ENCODE assay signal across 11 cellular contexts in the genomic region with DNA sequence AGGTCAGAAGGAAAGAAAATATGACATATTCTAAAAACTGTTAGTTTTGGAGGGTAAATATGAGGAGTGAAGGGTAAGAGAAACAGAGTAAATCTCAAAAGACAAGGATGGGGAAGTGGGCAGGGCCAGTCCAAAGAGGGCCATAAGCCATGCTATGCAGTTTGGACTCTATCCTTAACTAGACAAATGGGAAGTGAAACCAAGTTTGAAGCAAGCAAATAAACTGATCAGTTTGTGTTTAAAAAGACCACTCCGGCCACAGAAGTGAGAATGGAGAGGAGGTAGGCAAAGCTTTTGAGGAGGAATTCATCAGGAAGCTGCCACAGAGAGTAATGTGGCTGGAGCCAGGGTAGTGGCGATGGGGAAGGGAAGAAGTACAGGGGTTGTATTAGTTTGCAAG. TPM values are rescaled to one million over a fixed set of nuclear protein-coding genes. Genes with fewer than 3 reads are reported as not detected.
A peak's percentile ranks its signal among the peaks of the same experiment; 100 is the strongest.
DNase-seq lines count a peak whose midpoint lies in the region; ATAC-seq, FAIRE-seq and TF ChIP-seq lines count a peak whose summit lies in the region.
"Had no signal": no experiment of that assay in that cellular context is flagged by ENCODE, and none has a peak within 500 bp of the region (broad histone marks: within the 10 kb centered on the region; RNA-seq: fewer than 3 reads in every experiment).

No MANE protein-coding gene starts in this region.

- H3K4me3 Mint-ChIP-seq in activated B cell treated with CpG ODN at 0.5 μM for 24 hours: peak overlapping the region; percentile 4
- H3K4me3 Mint-ChIP-seq in activated T-cell treated with anti-CD3 and anti-CD28 coated beads, Interleukin-2, amount 50 U/mL, for 24 hours: no peak overlapping the region

- no peak for TF ChIP-seq CTCF in activated B cell treated with CpG ODN at 0.5 μM for 24 hours (IDR thresholded peaks at IDR 0.05)
- TF ChIP-seq CTCF in D721Med (IDR thresholded peaks at IDR 0.05; ENCODE audit: insufficient read depth, missing control alignments): no peak

- no peaks in the 10 kb centered on the region for H3K36me3 ChIP-seq in neuronal stem cell (replicated peaks in 1 of 2; ENCODE audit: control insufficient read depth in 2 of 2, insufficient read depth in 2 of 2, low read length in 2 of 2)
- H3K36me3 ChIP-seq: neutrophil had no signal

- no peak overlapping the region for H3K4me2 ChIP-seq in neuronal stem cell (ENCODE audit: insufficient read depth, low read length, poor library complexity, severe bottlenecking)

- peak overlapping the region; percentile 64 for H3K27ac Mint-ChIP-seq in activated B cell treated with CpG ODN at 0.5 μM for 24 hours
- no peak overlapping the region for H3K27ac Mint-ChIP-seq in activated T-cell treated with anti-CD3 and anti-CD28 coated beads, Interleukin-2, amount 50 U/mL, for 24 hours

- no peak overlapping the region for H2BK12ac ChIP-seq in neuronal stem cell (ENCODE audit: low read length)

- no peak overlapping the region for H3K27ac ChIP-seq in neuronal stem cell (replicated peaks; ENCODE audit: low read length)
- H3K27ac ChIP-seq: neutrophil had no signal

- no peak overlapping the region for H3K18ac ChIP-seq in neuronal stem cell (ENCODE audit: low read length)

- intact Hi-C loops in activated B cell treated with CpG ODN at 0.5 μM for 24 hours (cut with micrococcal nuclease): no loop called here

- no peak overlapping the region for H3K23ac ChIP-seq in neuronal stem cell (ENCODE audit: low read depth, low read length, poor library complexity)

- H3K27me3 ChIP-seq in neuronal stem cell (ENCODE audit: control insufficient read depth in 3 of 3, insufficient read depth in 3 of 3, low read depth in 1 of 3, low read length in 3 of 3): no peaks in the 10 kb centered on the region
- H3K27me3 ChIP-seq: neutrophil had no signal

- no peaks in the 10 kb centered on the region for H3K27me3 Mint-ChIP-seq in activated B cell treated with CpG ODN at 0.5 μM for 24 hours
- H3K27me3 Mint-ChIP-seq in activated T-cell treated with anti-CD3 and anti-CD28 coated beads, Interleukin-2, amount 50 U/mL, for 24 hours: no peaks in the 10 kb centered on the region

- POLR2A ChIA-PET in activated B cell treated with CpG ODN at 0.5 μM for 24 hours (lab: Charles Lee): no interaction called here

- no peaks in the 10 kb centered on the region for H3K79me1 ChIP-seq in neuronal stem cell (ENCODE audit: low read depth, low read length)

- no peak overlapping the region for H2AFZ ChIP-seq in neuronal stem cell (ENCODE audit: low read length)

- WGBS in neuronal stem cell (ENCODE audit: extremely low coverage in 2 of 2, insufficient read length in 2 of 2, insufficient replicate concordance in 1 of 2), 2 donors: no CpG with 5 or more reads among the region's 2 CpGs

- H3K14ac ChIP-seq in neuronal stem cell (ENCODE audit: low read length): no peak overlapping the region

- H3K4me1 Mint-ChIP-seq in activated B cell treated with CpG ODN at 0.5 μM for 24 hours: peaks cover 56% of the 10 kb centered on the region
- H3K4me1 Mint-ChIP-seq in activated T-cell treated with anti-CD3 and anti-CD28 coated beads, Interleukin-2, amount 50 U/mL, for 24 hours (ENCODE audit: low read depth): peaks cover 14% of the 10 kb centered on the region

- no peaks in the 10 kb centered on the region for H3K9me3 Mint-ChIP-seq in activated B cell treated with CpG ODN at 0.5 μM for 24 hours
- no peaks in the 10 kb centered on the region for H3K9me3 Mint-ChIP-seq in activated T-cell treated with anti-CD3 and anti-CD28 coated beads, Interleukin-2, amount 50 U/mL, for 24 hours

- TF ChIP-seq POLR2A in GM12891 (IDR thresholded peaks at IDR 0.05; ENCODE audit: low read depth, low read length): no peak

- H2AK5ac ChIP-seq in neuronal stem cell (ENCODE audit: low read depth, low read length): no peak overlapping the region

- H2BK120ac ChIP-seq in neuronal stem cell (ENCODE audit: low read depth, low read length): no peak overlapping the region

- no peak overlapping the region for H2BK15ac ChIP-seq in neuronal stem cell (ENCODE audit: low read length)

- H3K36me3 Mint-ChIP-seq in activated B cell treated with CpG ODN at 0.5 μM for 24 hours (ENCODE audit: low read depth): no peaks in the 10 kb centered on the region
- no peaks in the 10 kb centered on the region for H3K36me3 Mint-ChIP-seq in activated T-cell treated with anti-CD3 and anti-CD28 coated beads, Interleukin-2, amount 50 U/mL, for 24 hours (ENCODE audit: low read depth)

- FAIRE-seq in GM12891 (lab: Jason Lieb, UNC): peak; percentile 80
- FAIRE-seq in D721Med (lab: Jason Lieb, UNC): no peak

- H4K91ac ChIP-seq in neuronal stem cell (ENCODE audit: low read depth, low read length, poor library complexity): no peak overlapping the region

- H3K4ac ChIP-seq in neuronal stem cell (ENCODE audit: low read length): no peak overlapping the region

- no peak overlapping the region for H2BK5ac ChIP-seq in neuronal stem cell (ENCODE audit: low read length)

- no peak overlapping the region for H3K4me3 ChIP-seq in neuronal stem cell (ENCODE audit: low read length in 2 of 2)

- CTCF ChIA-PET in activated B cell treated with CpG ODN at 0.5 μM for 24 hours (lab: Charles Lee): no interaction called here

- peaks cover 2 to 5% of the 10 kb centered on the region in 2 donors for H3K4me1 ChIP-seq in neuronal stem cell (ENCODE audit: control insufficient read depth in 2 of 2, insufficient read depth in 1 of 2, low read depth in 1 of 2, low read length in 2 of 2)

- no peaks in the 10 kb centered on the region for H3K9me3 ChIP-seq in neuronal stem cell (replicated peaks in 1 of 2; ENCODE audit: control insufficient read depth in 2 of 2, insufficient read depth in 1 of 2, low read depth in 1 of 2, low read length in 2 of 2)
- H3K9me3 ChIP-seq: neutrophil had no signal

- no peak for DNase-seq in GM12891 (ENCODE audit: insufficient read length, low spot score)
- DNase-seq in activated B cell treated with CpG ODN at 0.5 μM for 24 hours: no peak
- DNase-seq in NCI-H526 treated with DMSO at 0.1 percent for 48 hours (lab: John Stamatoyannopoulos, UW): no peak
- DNase-seq in neuronal stem cell (ENCODE audit: low spot score): no peak
- no peak for DNase-seq in activated T-cell treated with anti-CD3 and anti-CD28 coated beads, Interleukin-2, amount 50 U/mL, for 24 hours
- no peak for DNase-seq in D721Med (ENCODE audit: insufficient read length, low spot score)
- DNase-seq: activated naive CD4-positive, alpha-beta T cell treated with anti-CD3 and anti-CD28 coated beads, Interleukin-2, amount 50 U/mL, for 16 hours; NCI-H69 had no signal

- peak; percentile 77 for ATAC-seq in GM21367 (IDR thresholded peaks at IDR 0.05; ENCODE audit: unreplicated experiment)
- peak; percentile 85 for ATAC-seq in HG03135 (IDR thresholded peaks at IDR 0.05; ENCODE audit: unreplicated experiment)
- ATAC-seq in activated B cell treated with CpG ODN at 0.5 μM for 24 hours (ENCODE audit: low read depth): peak; percentile 82

- no peak overlapping the region for H3K9ac ChIP-seq in neuronal stem cell (ENCODE audit: low read depth, low read length, poor library complexity)

- H4K8ac ChIP-seq in neuronal stem cell (ENCODE audit: low read depth, low read length): no peak overlapping the region

TF ChIP-seq in GM12891, 5 proteins besides CTCF, POLR2A, EP300 and RAD21:
- TF ChIP-seq POLR2AphosphoS5 (IDR thresholded peaks at IDR 0.05; ENCODE audit: low read depth, low read length): no peak
- TF ChIP-seq SPI1 (IDR thresholded peaks at IDR 0.05; ENCODE audit: low read depth, low read length): peak; percentile 97
- no peak for TF ChIP-seq PAX5 (IDR thresholded peaks at IDR 0.05; ENCODE audit: insufficient read depth, low read length, severe bottlenecking)

RNA-seq across cellular contexts. Expression of a gene that starts 37.5 kb away (rescaled TPM):
- polyA plus RNA-seq in GM12891 (2012; ENCODE audit: low read depth, missing spikeins): 6.7 TPM
- 29.6 and 38.7 TPM in 2 replicates for total RNA-seq in activated B cell treated with CpG ODN at 0.5 μM for 24 hours
- 22.7 TPM for polyA plus RNA-seq in neuronal stem cell (2013, experiment 1 of 2)
- 24.3 TPM for polyA plus RNA-seq in neuronal stem cell (2013, experiment 2 of 2)
